In the genomic region with DNA sequence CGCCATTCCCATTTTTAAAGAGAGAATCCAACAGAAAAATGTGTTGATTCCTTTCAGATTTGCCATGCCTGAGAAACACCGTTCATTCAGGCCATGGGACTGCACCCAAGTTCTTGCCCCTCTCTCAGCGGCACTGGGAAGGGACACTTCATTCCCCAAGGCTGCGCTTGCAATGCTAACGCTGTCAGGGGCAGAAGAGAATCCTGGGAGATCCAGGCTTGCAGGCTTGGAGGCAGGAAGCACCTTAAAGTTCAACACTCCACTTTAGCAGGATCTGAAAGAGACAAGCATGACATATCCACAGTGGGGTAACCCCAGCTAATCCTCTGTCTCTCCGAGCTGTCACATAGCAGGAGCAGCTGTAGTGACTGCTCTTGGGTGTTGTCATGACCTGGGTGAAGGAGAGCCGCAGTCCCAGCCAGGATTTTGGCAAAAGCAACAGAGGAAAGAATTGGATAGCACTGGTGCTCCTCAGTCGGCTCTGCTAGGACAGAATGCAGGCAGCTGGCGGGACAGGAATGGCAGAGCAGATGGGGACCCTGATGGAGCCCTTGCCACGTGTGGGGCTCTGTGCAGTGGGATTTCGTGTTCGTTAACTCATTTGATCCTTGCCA, we compare ENCODE assay signal across 22 cellular contexts.
"Had no signal": no experiment of that assay in that cellular context is flagged by ENCODE, and none has a peak within 500 bp of the region (broad histone marks: within the 10 kb centered on the region; RNA-seq: fewer than 3 reads in every experiment).

No MANE protein-coding gene starts in this region.

- H3K9me3 Mint-ChIP-seq: activated CD4-positive, alpha-beta memory T cell treated with anti-CD3 and anti-CD28 coated beads, Interleukin-2, amount 10 ng/mL, durations not matched to agents 7 days and 5 days; activated T-cell treated with anti-CD3 and anti-CD28 coated beads, Interleukin-2, amount 50 U/mL, for 4 hours; memory B cell; natural killer cell treated with Interleukin-12 subunit alpha and Interleukin-12 subunit beta and Interleukin-15 and Interleukin-18, amount 100 ng/mL, for 72 hours; stimulated activated naive CD8-positive, alpha-beta T cell treated with anti-CD3 and anti-CD28 coated beads, Interleukin-15, Interleukin-2, amounts not matched to agents 100 ng/mL and 50 ng/mL, for 24 hours; T-cell had no signal

- DNase-seq: activated CD4-positive, alpha-beta memory T cell treated with anti-CD3 and anti-CD28 coated beads, Interleukin-2, amount 10 ng/mL, durations not matched to agents 7 days and 5 days; activated CD4-positive, alpha-beta T cell treated with anti-CD3 and anti-CD28 coated beads for 36 hours; activated gamma-delta T cell; activated T-cell treated with anti-CD3 and anti-CD28 coated beads, Interleukin-2, amount 50 U/mL, for 4 hours; amniotic stem cell; caudate nucleus; colonic mucosa; hippocampal formation; kidney; left ventricle myocardium superior; nucleus accumbens; T-cell; T-helper 9 cell had no signal

- ATAC-seq: activated CD4-positive, alpha-beta T cell treated with anti-CD3 and anti-CD28 coated beads for 36 hours; activated T-cell treated with anti-CD3 and anti-CD28 coated beads, Interleukin-2, amount 50 U/mL, for 4 hours; left ventricle myocardium superior; natural killer cell treated with Interleukin-12 subunit alpha and Interleukin-12 subunit beta and Interleukin-15 and Interleukin-18, amount 100 ng/mL, for 72 hours; T-cell had no signal

- H3K4me1 Mint-ChIP-seq: activated CD4-positive, alpha-beta memory T cell treated with anti-CD3 and anti-CD28 coated beads, Interleukin-2, amount 10 ng/mL, durations not matched to agents 7 days and 5 days; activated CD4-positive, alpha-beta T cell treated with anti-CD3 and anti-CD28 coated beads for 36 hours; memory B cell; T-cell had no signal

- H3K4me3 Mint-ChIP-seq: activated CD4-positive, alpha-beta memory T cell treated with anti-CD3 and anti-CD28 coated beads, Interleukin-2, amount 10 ng/mL, durations not matched to agents 7 days and 5 days; activated CD4-positive, alpha-beta T cell treated with anti-CD3 and anti-CD28 coated beads for 36 hours; activated naive CD8-positive, alpha-beta T cell; activated T-cell treated with anti-CD3 and anti-CD28 coated beads, Interleukin-2, amount 50 U/mL, for 4 hours; memory B cell; natural killer cell treated with Interleukin-12 subunit alpha and Interleukin-12 subunit beta and Interleukin-15 and Interleukin-18, amount 100 ng/mL, for 72 hours; stimulated activated naive CD8-positive, alpha-beta T cell treated with anti-CD3 and anti-CD28 coated beads, Interleukin-15, Interleukin-2, amounts not matched to agents 100 ng/mL and 50 ng/mL, for 24 hours; T-cell had no signal

- H3K27me3 Mint-ChIP-seq: activated CD4-positive, alpha-beta T cell treated with anti-CD3 and anti-CD28 coated beads for 36 hours; activated naive CD8-positive, alpha-beta T cell; natural killer cell treated with Interleukin-12 subunit alpha and Interleukin-12 subunit beta and Interleukin-15 and Interleukin-18, amount 100 ng/mL, for 72 hours; stimulated activated naive CD8-positive, alpha-beta T cell treated with anti-CD3 and anti-CD28 coated beads, Interleukin-15, Interleukin-2, amounts not matched to agents 100 ng/mL and 50 ng/mL, for 24 hours; T-cell had no signal

- H3K4me1 ChIP-seq: colonic mucosa, esophagus muscularis mucosa, right atrium auricular region, upper lobe of left lung had no signal

- H3K27ac ChIP-seq: colonic mucosa, esophagus muscularis mucosa, right atrium auricular region, upper lobe of left lung, VCaP had no signal

- H3K27me3 ChIP-seq: colonic mucosa, esophagus muscularis mucosa, right atrium auricular region, upper lobe of left lung had no signal

- H3K4me3 ChIP-seq: colonic mucosa, esophagus muscularis mucosa, right atrium auricular region, smooth muscle cell, upper lobe of left lung had no signal

- H3K36me3 Mint-ChIP-seq: activated naive CD8-positive, alpha-beta T cell; memory B cell; natural killer cell treated with Interleukin-12 subunit alpha and Interleukin-12 subunit beta and Interleukin-15 and Interleukin-18, amount 100 ng/mL, for 72 hours; T-cell had no signal

- H3K36me3 ChIP-seq: colonic mucosa, esophagus muscularis mucosa, right atrium auricular region, upper lobe of left lung had no signal

- H3K9me3 ChIP-seq: colonic mucosa, esophagus muscularis mucosa, right atrium auricular region, upper lobe of left lung had no signal

- H3K27ac Mint-ChIP-seq: activated CD4-positive, alpha-beta memory T cell treated with anti-CD3 and anti-CD28 coated beads, Interleukin-2, amount 10 ng/mL, durations not matched to agents 7 days and 5 days; activated CD4-positive, alpha-beta T cell treated with anti-CD3 and anti-CD28 coated beads for 36 hours; activated naive CD8-positive, alpha-beta T cell; memory B cell; natural killer cell treated with Interleukin-12 subunit alpha and Interleukin-12 subunit beta and Interleukin-15 and Interleukin-18, amount 100 ng/mL, for 72 hours; stimulated activated naive CD8-positive, alpha-beta T cell treated with anti-CD3 and anti-CD28 coated beads, Interleukin-15, Interleukin-2, amounts not matched to agents 100 ng/mL and 50 ng/mL, for 24 hours; T-cell had no signal
